ENCODE assay signal across 8 cellular contexts in genomic region chr11:126440792-126441514, GRCh38.
A peak's percentile ranks its signal among the peaks of the same experiment; 100 is the strongest.
DNase-seq lines count a peak whose midpoint lies in the region; ATAC-seq and TF ChIP-seq lines count a peak whose summit lies in the region.

No MANE protein-coding gene starts in this region.

- H3K4me3 ChIP-seq in HFF-Myc (replicated peaks; ENCODE audit: low read depth, low read length) (no peak overlapping the region), psoas muscle (no peak overlapping the region), vagina (no peak overlapping the region)

- H3K27ac Mint-ChIP-seq in activated naive CD8-positive, alpha-beta T cell treated with anti-CD3 and anti-CD28 coated beads, Interleukin-2, amount 50 U/mL, for 24 hours: no peak overlapping the region

- no peak for TF ChIP-seq POLR2A in vagina (IDR thresholded peaks at IDR 0.05)

- H3K36me3 ChIP-seq in psoas muscle (ENCODE audit: insufficient read depth in 1 of 2, low read depth in 1 of 2): no peaks in the 10 kb centered on the region
- no peaks in the 10 kb centered on the region for H3K36me3 ChIP-seq in vagina

- peaks cover 7% of the 10 kb centered on the region for H3K27me3 Mint-ChIP-seq in activated naive CD8-positive, alpha-beta T cell treated with anti-CD3 and anti-CD28 coated beads, Interleukin-2, amount 50 U/mL, for 24 hours

- H3K4me1 Mint-ChIP-seq in activated naive CD8-positive, alpha-beta T cell treated with anti-CD3 and anti-CD28 coated beads, Interleukin-2, amount 50 U/mL, for 24 hours: peaks cover 2% of the 10 kb centered on the region

- 21 to 24% (median 23%) methylated on average over 21 of the region's 21 CpGs for WGBS in psoas muscle, 3 donors

- no peak overlapping the region for H3K27ac ChIP-seq in psoas muscle
- H3K27ac ChIP-seq in vagina: no peak overlapping the region

- H3K9me3 ChIP-seq in psoas muscle (no peaks in the 10 kb centered on the region), vagina (no peaks in the 10 kb centered on the region)

- no peaks in the 10 kb centered on the region for H3K36me3 Mint-ChIP-seq in activated naive CD8-positive, alpha-beta T cell treated with anti-CD3 and anti-CD28 coated beads, Interleukin-2, amount 50 U/mL, for 24 hours (ENCODE audit: low read depth)

- H3K27me3 ChIP-seq in psoas muscle (ENCODE audit: insufficient read depth in 3 of 3, low read length in 2 of 3) (peaks cover 0 to 1% (median 0%) of the 10 kb centered on the region in 3 donors), vagina (no peaks in the 10 kb centered on the region)

- intact Hi-C loops in left ventricle myocardium superior (cut with micrococcal nuclease) (loop anchor here (2.0 to 10.0 kb wide), 3 partner anchors 40 to 904 kb away; no protein-coding TSS in a partner anchor), psoas muscle (cut with DNase I) (loop anchor here (2.0 to 5.0 kb wide), 6 partner anchors 40 to 906 kb away; no protein-coding TSS in a partner anchor), vagina (cut with DNase I) (loop anchor here (10.0 kb wide), 1 partner anchor 904 kb away; no protein-coding TSS in a partner anchor)

- no peak overlapping the region for H3K4me3 Mint-ChIP-seq in activated naive CD8-positive, alpha-beta T cell treated with anti-CD3 and anti-CD28 coated beads, Interleukin-2, amount 50 U/mL, for 24 hours

- TF ChIP-seq CTCF in HFF-Myc (IDR thresholded peaks at IDR 0.05; ENCODE audit: low read depth, low read length, missing control alignments) (peak; percentile 83), psoas muscle (IDR thresholded peaks at IDR 0.05) (peak; percentile 97), vagina (IDR thresholded peaks at IDR 0.05) (peak; percentile 83 to 98 (median 90))

- peak; percentile 51 for ATAC-seq in activated naive CD8-positive, alpha-beta T cell treated with anti-CD3 and anti-CD28 coated beads, Interleukin-2, amount 50 U/mL, for 24 hours
- peak; percentile 57 for ATAC-seq in left ventricle myocardium superior
- ATAC-seq in psoas muscle: peak; percentile 82 to 96 (median 87)

- no peaks in the 10 kb centered on the region for H3K9me3 Mint-ChIP-seq in activated naive CD8-positive, alpha-beta T cell treated with anti-CD3 and anti-CD28 coated beads, Interleukin-2, amount 50 U/mL, for 24 hours

- DNase-seq in EL: peak; percentile 69
- peak; percentile 32 for DNase-seq in HFF-Myc (ENCODE audit: extremely low read depth, low read depth)
- DNase-seq in NCI-H1417 treated with DMSO at 0.1 percent for 48 hours (lab: John Stamatoyannopoulos, UW): peak; percentile 43
- DNase-seq in SW 1271 (lab: John Stamatoyannopoulos, UW): peak; percentile 8 to 56
- peak; percentile 76 for DNase-seq in activated naive CD8-positive, alpha-beta T cell treated with anti-CD3 and anti-CD28 coated beads, Interleukin-2, amount 50 U/mL, for 24 hours
- DNase-seq in left ventricle myocardium superior: peak; percentile 80
- DNase-seq in psoas muscle: peak; percentile 74 to 86
- no peak for DNase-seq in vagina (ENCODE audit: extremely low spot score in 2 of 2)

- H3K4me1 ChIP-seq in psoas muscle (no peaks in the 10 kb centered on the region), vagina (peaks cover 7% of the 10 kb centered on the region)

Comparison
In these comparisons a context has a peak if more than half of its experiments do, and no peak if none do; other contexts are left out.
1. DNase-seq: peak in EL (single experiment), HFF-Myc (single experiment), NCI-H1417 treated with DMSO at 0.1 percent for 48 hours (single experiment), SW 1271 (2 of 2), activated naive CD8-positive, alpha-beta T cell treated with anti-CD3 and anti-CD28 coated beads, Interleukin-2, amount 50 U/mL, for 24 hours (single experiment), left ventricle myocardium superior (single experiment) and psoas muscle (2 of 2); none in vagina (0 of 2).
2. Peak in every context shown above with its lines, with median percentiles within 50 percentile points of each other: CTCF ChIP-seq and ATAC-seq.